1 cellular context compared by ENCODE assay signal in genomic region chr20:57584768-57585461, GRCh38.
A peak's percentile ranks its signal among the peaks of the same experiment; 100 is the strongest.
TF ChIP-seq lines count a peak whose summit lies in the region.

No MANE protein-coding gene starts in this region.

TF ChIP-seq in HepG2, 621 proteins besides CTCF, POLR2A, EP300 and RAD21:
- no peak for TF ChIP-seq PLRG1 (conservative IDR thresholded peaks at IDR 0.05)
- no peak for TF ChIP-seq BATF2 (CRISPR knock-in tag; IDR thresholded peaks at IDR 0.05)
- TF ChIP-seq NFAT5 (CRISPR knock-in tag; IDR thresholded peaks at IDR 0.05) = no peak
- 0 out of 2 replicates have a peak, but pooled peaks have one; percentile 33 for TF ChIP-seq CAMTA2 (CRISPR knock-in tag; IDR thresholded peaks at IDR 0.05; ENCODE audit: borderline replicate concordance)
- no peak for TF ChIP-seq ZNF558 (CRISPR knock-in tag; IDR thresholded peaks at IDR 0.05; ENCODE audit: borderline replicate concordance)
- TF ChIP-seq ZNF709 (CRISPR knock-in tag; IDR thresholded peaks at IDR 0.05) = 0 out of 2 replicates have a peak, but pooled peaks have one; percentile 28
- no peak for TF ChIP-seq CCAR2 (optimal IDR thresholded peaks at IDR 0.05; ENCODE audit: low read depth, low read length)
- no peak for TF ChIP-seq DMAP1 (CRISPR knock-in tag; IDR thresholded peaks at IDR 0.05)
- TF ChIP-seq ZNF790 (CRISPR knock-in tag; IDR thresholded peaks at IDR 0.05; ENCODE audit: borderline replicate concordance) = no peak
- TF ChIP-seq, protein P1, sequence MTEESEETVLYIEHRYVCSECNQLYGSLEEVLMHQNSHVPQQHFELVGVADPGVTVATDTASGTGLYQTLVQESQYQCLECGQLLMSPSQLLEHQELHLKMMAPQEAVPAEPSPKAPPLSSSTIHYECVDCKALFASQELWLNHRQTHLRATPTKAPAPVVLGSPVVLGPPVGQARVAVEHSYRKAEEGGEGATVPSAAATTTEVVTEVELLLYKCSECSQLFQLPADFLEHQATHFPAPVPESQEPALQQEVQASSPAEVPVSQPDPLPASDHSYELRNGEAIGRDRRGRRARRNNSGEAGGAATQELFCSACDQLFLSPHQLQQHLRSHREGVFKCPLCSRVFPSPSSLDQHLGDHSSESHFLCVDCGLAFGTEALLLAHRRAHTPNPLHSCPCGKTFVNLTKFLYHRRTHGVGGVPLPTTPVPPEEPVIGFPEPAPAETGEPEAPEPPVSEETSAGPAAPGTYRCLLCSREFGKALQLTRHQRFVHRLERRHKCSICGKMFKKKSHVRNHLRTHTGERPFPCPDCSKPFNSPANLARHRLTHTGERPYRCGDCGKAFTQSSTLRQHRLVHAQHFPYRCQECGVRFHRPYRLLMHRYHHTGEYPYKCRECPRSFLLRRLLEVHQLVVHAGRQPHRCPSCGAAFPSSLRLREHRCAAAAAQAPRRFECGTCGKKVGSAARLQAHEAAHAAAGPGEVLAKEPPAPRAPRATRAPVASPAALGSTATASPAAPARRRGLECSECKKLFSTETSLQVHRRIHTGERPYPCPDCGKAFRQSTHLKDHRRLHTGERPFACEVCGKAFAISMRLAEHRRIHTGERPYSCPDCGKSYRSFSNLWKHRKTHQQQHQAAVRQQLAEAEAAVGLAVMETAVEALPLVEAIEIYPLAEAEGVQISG (CRISPR knock-in tag; IDR thresholded peaks at IDR 0.05) = no peak
- TF ChIP-seq EEA1 (CRISPR knock-in tag; IDR thresholded peaks at IDR 0.05; ENCODE audit: borderline replicate concordance) = no peak
- no peak for TF ChIP-seq RFX1 (IDR thresholded peaks at IDR 0.05)
- no peak for TF ChIP-seq GTF2F1 (IDR thresholded peaks at IDR 0.05; ENCODE audit: low read length)
- no peak for TF ChIP-seq RARG (CRISPR knock-in tag; IDR thresholded peaks at IDR 0.05; ENCODE audit: low read depth)
- TF ChIP-seq, protein P2, sequence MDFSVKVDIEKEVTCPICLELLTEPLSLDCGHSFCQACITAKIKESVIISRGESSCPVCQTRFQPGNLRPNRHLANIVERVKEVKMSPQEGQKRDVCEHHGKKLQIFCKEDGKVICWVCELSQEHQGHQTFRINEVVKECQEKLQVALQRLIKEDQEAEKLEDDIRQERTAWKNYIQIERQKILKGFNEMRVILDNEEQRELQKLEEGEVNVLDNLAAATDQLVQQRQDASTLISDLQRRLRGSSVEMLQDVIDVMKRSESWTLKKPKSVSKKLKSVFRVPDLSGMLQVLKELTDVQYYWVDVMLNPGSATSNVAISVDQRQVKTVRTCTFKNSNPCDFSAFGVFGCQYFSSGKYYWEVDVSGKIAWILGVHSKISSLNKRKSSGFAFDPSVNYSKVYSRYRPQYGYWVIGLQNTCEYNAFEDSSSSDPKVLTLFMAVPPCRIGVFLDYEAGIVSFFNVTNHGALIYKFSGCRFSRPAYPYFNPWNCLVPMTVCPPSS (IDR thresholded peaks at IDR 0.05) = no peak
- no peak for TF ChIP-seq TCF7L2 (IDR thresholded peaks at IDR 0.05; ENCODE audit: low read depth, low read length)
- no peak for TF ChIP-seq HMGXB3 (CRISPR knock-in tag; IDR thresholded peaks at IDR 0.05; ENCODE audit: borderline replicate concordance)
- TF ChIP-seq ZBTB42 (CRISPR knock-in tag; IDR thresholded peaks at IDR 0.05) = 0 out of 2 replicates have a peak, but pooled peaks have one; percentile 22
- no peak for TF ChIP-seq MTA3 (CRISPR knock-in tag; IDR thresholded peaks at IDR 0.05)
- TF ChIP-seq MTF1 (CRISPR knock-in tag; IDR thresholded peaks at IDR 0.05) = no peak
- TF ChIP-seq ZNF264 (CRISPR knock-in tag; IDR thresholded peaks at IDR 0.05) = no peak
- TF ChIP-seq NR2F2 (IDR thresholded peaks at IDR 0.05; ENCODE audit: borderline replicate concordance, low read depth) = no peak
- TF ChIP-seq ZNF446 (CRISPR knock-in tag; IDR thresholded peaks at IDR 0.05) = 0 out of 2 replicates have a peak, but pooled peaks have one; percentile 41
- TF ChIP-seq, protein P3, sequence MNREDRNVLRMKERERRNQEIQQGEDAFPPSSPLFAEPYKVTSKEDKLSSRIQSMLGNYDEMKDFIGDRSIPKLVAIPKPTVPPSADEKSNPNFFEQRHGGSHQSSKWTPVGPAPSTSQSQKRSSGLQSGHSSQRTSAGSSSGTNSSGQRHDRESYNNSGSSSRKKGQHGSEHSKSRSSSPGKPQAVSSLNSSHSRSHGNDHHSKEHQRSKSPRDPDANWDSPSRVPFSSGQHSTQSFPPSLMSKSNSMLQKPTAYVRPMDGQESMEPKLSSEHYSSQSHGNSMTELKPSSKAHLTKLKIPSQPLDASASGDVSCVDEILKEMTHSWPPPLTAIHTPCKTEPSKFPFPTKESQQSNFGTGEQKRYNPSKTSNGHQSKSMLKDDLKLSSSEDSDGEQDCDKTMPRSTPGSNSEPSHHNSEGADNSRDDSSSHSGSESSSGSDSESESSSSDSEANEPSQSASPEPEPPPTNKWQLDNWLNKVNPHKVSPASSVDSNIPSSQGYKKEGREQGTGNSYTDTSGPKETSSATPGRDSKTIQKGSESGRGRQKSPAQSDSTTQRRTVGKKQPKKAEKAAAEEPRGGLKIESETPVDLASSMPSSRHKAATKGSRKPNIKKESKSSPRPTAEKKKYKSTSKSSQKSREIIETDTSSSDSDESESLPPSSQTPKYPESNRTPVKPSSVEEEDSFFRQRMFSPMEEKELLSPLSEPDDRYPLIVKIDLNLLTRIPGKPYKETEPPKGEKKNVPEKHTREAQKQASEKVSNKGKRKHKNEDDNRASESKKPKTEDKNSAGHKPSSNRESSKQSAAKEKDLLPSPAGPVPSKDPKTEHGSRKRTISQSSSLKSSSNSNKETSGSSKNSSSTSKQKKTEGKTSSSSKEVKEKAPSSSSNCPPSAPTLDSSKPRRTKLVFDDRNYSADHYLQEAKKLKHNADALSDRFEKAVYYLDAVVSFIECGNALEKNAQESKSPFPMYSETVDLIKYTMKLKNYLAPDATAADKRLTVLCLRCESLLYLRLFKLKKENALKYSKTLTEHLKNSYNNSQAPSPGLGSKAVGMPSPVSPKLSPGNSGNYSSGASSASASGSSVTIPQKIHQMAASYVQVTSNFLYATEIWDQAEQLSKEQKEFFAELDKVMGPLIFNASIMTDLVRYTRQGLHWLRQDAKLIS (CRISPR knock-in tag; IDR thresholded peaks at IDR 0.05) = no peak
- TF ChIP-seq FOXO1 (CRISPR knock-in tag; IDR thresholded peaks at IDR 0.05) = no peak
- no peak for TF ChIP-seq NFE2 (CRISPR knock-in tag; IDR thresholded peaks at IDR 0.05)
- TF ChIP-seq HDAC2 (CRISPR knock-in tag; IDR thresholded peaks at IDR 0.05) = no peak
- TF ChIP-seq TARDBP (CRISPR knock-in tag; IDR thresholded peaks at IDR 0.05) = no peak
- no peak for TF ChIP-seq ZBTB39 (CRISPR knock-in tag; IDR thresholded peaks at IDR 0.05)
- no peak for TF ChIP-seq HOXA3 (CRISPR knock-in tag; IDR thresholded peaks at IDR 0.05)
- TF ChIP-seq XRCC5 (optimal IDR thresholded peaks at IDR 0.05; ENCODE audit: low read length) = no peak
- TF ChIP-seq ZNF766 (CRISPR knock-in tag; IDR thresholded peaks at IDR 0.05; ENCODE audit: borderline replicate concordance) = no peak
